1 cellular context compared by ENCODE assay signal in genomic region chrX:114073926-114074325, GRCh38.
TF ChIP-seq lines count a peak whose summit lies in the region.

No MANE protein-coding gene starts in this region.

TF ChIP-seq in WTC11, 78 proteins besides CTCF, POLR2A, EP300 and RAD21 (continued from another document):
- TF ChIP-seq, protein P1, sequence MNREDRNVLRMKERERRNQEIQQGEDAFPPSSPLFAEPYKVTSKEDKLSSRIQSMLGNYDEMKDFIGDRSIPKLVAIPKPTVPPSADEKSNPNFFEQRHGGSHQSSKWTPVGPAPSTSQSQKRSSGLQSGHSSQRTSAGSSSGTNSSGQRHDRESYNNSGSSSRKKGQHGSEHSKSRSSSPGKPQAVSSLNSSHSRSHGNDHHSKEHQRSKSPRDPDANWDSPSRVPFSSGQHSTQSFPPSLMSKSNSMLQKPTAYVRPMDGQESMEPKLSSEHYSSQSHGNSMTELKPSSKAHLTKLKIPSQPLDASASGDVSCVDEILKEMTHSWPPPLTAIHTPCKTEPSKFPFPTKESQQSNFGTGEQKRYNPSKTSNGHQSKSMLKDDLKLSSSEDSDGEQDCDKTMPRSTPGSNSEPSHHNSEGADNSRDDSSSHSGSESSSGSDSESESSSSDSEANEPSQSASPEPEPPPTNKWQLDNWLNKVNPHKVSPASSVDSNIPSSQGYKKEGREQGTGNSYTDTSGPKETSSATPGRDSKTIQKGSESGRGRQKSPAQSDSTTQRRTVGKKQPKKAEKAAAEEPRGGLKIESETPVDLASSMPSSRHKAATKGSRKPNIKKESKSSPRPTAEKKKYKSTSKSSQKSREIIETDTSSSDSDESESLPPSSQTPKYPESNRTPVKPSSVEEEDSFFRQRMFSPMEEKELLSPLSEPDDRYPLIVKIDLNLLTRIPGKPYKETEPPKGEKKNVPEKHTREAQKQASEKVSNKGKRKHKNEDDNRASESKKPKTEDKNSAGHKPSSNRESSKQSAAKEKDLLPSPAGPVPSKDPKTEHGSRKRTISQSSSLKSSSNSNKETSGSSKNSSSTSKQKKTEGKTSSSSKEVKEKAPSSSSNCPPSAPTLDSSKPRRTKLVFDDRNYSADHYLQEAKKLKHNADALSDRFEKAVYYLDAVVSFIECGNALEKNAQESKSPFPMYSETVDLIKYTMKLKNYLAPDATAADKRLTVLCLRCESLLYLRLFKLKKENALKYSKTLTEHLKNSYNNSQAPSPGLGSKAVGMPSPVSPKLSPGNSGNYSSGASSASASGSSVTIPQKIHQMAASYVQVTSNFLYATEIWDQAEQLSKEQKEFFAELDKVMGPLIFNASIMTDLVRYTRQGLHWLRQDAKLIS (CRISPR knock-in tag; IDR thresholded peaks at IDR 0.05; ENCODE audit: borderline replicate concordance) = no peak
